In genomic region chr1:215076312-215076711, GRCh38 we compare ENCODE assay signal across 8 cellular contexts. TPM values are rescaled to one million over a fixed set of nuclear protein-coding genes. Genes with fewer than 3 reads are reported as not detected.
A peak's percentile ranks its signal among the peaks of the same experiment; 100 is the strongest.
DNase-seq lines count a peak whose midpoint lies in the region; ATAC-seq and TF ChIP-seq lines count a peak whose summit lies in the region.

No MANE protein-coding gene starts in this region.

- no peaks in the 10 kb centered on the region for H3K9me3 ChIP-seq in suprapubic skin

- TF ChIP-seq POLR2A in NB4 (IDR thresholded peaks at IDR 0.05; ENCODE audit: extremely low read depth, insufficient read length) (no peak), suprapubic skin (IDR thresholded peaks at IDR 0.05) (no peak)

- no peak for TF ChIP-seq EP300 in suprapubic skin (IDR thresholded peaks at IDR 0.05)

- H3K27ac Mint-ChIP-seq in mesothelial cell of epicardium (no peak overlapping the region), T-cell (no peak overlapping the region)
- H3K27ac Mint-ChIP-seq in naive thymus-derived CD8-positive, alpha-beta T cell, result no peak overlapping the region

- H3K4me1 Mint-ChIP-seq in mesothelial cell of epicardium, result peaks cover 2% of the 10 kb centered on the region
- H3K4me1 Mint-ChIP-seq in T-cell, result peaks cover 0 to 3% (median 0%) of the 10 kb centered on the region in 3 donors
- peaks cover 0 to 4% (median 0%) of the 10 kb centered on the region in 4 donors for H3K4me1 Mint-ChIP-seq in naive thymus-derived CD8-positive, alpha-beta T cell

- no peaks in the 10 kb centered on the region for H3K4me1 ChIP-seq in suprapubic skin

- CTCF ChIA-PET in T-cell (lab: Charles Lee), result no interaction called here

- H3K27ac ChIP-seq in epithelial cell of prostate, result no peak overlapping the region
- no peak overlapping the region for H3K27ac ChIP-seq in suprapubic skin

- ATAC-seq in GM21390 (IDR thresholded peaks at IDR 0.05; ENCODE audit: unreplicated experiment) (peak; percentile 81), T-cell (replicated peaks in 1 of 4) (no peak)
- ATAC-seq in naive thymus-derived CD8-positive, alpha-beta T cell, result no peak

- H3K27me3 ChIP-seq in suprapubic skin, result no peaks in the 10 kb centered on the region

- H3K4me3 Mint-ChIP-seq in mesothelial cell of epicardium (no peak overlapping the region), T-cell (no peak overlapping the region)
- H3K4me3 Mint-ChIP-seq in naive thymus-derived CD8-positive, alpha-beta T cell, result no peak overlapping the region

- no peaks in the 10 kb centered on the region for H3K36me3 ChIP-seq in suprapubic skin

- DNase-seq in DMS53 (lab: John Stamatoyannopoulos, UW) (peak; percentile 85), NB4 (ENCODE audit: low read depth) (peak; percentile 37), epithelial cell of prostate (ENCODE audit: low read depth, low spot score) (peak; percentile 16), suprapubic skin (ENCODE audit: low spot score in 2 of 2) (no peak), mesothelial cell of epicardium (ENCODE audit: low spot score in 2 of 2, unreplicated experiment in 2 of 2) (no peak), T-cell (no peak)
- no peak for DNase-seq in naive thymus-derived CD8-positive, alpha-beta T cell

- H3K27me3 Mint-ChIP-seq in mesothelial cell of epicardium (ENCODE audit: low read depth) (peaks cover 55% of the 10 kb centered on the region), T-cell (peaks cover 21 to 38% of the 10 kb centered on the region in 2 donors)
- peaks cover 10 to 53% (median 17%) of the 10 kb centered on the region in 5 donors for H3K27me3 Mint-ChIP-seq in naive thymus-derived CD8-positive, alpha-beta T cell

- POLR2A ChIA-PET in T-cell (lab: Charles Lee), result no interaction called here
- POLR2A ChIA-PET in naive thymus-derived CD8-positive, alpha-beta T cell (lab: Charles Lee), result no interaction called here

- H3K36me3 Mint-ChIP-seq in mesothelial cell of epicardium (no peaks in the 10 kb centered on the region), T-cell (no peaks in the 10 kb centered on the region)
- no peaks in the 10 kb centered on the region for H3K36me3 Mint-ChIP-seq in naive thymus-derived CD8-positive, alpha-beta T cell

- TF ChIP-seq CTCF in NB4 (IDR thresholded peaks at IDR 0.05; ENCODE audit: low read depth, low read length), result peak; percentile 26
- no peak for TF ChIP-seq CTCF in suprapubic skin (IDR thresholded peaks at IDR 0.05)
- no peak for TF ChIP-seq CTCF in mesothelial cell of epicardium (IDR thresholded peaks at IDR 0.05; ENCODE audit: unreplicated experiment)

- H3K4me3 ChIP-seq in NB4 (ENCODE audit: low read depth, low read length) (no peak overlapping the region), suprapubic skin (no peak overlapping the region)

- H3K9me3 Mint-ChIP-seq in mesothelial cell of epicardium, result no peaks in the 10 kb centered on the region
- no peaks in the 10 kb centered on the region for H3K9me3 Mint-ChIP-seq in T-cell
- peaks cover 0 to 6% (median 0%) of the 10 kb centered on the region in 9 donors for H3K9me3 Mint-ChIP-seq in naive thymus-derived CD8-positive, alpha-beta T cell

RNA-seq across cellular contexts. Expression of gene KCNK2, which starts 6.2 kb away (rescaled TPM):
- total RNA-seq in suprapubic skin (1 to 10 TPM; 1.4 to 8.2 (median 5.2) TPM), mesothelial cell of epicardium (5.8 to 7.4 TPM (median 6.5 TPM) in 3 replicates), T-cell (not detected)
- total RNA-seq in naive thymus-derived CD8-positive, alpha-beta T cell, result not detected
- polyA plus RNA-seq in naive thymus-derived CD8-positive, alpha-beta T cell, result not detected

Comparison
In these comparisons a context has a peak if more than half of its experiments do, and no peak if none do; other contexts are left out.
1. DNase-seq: peak in DMS53 (single experiment), NB4 (single experiment) and epithelial cell of prostate (single experiment); none in suprapubic skin (0 of 2), mesothelial cell of epicardium (0 of 2), T-cell (0 of 34) and naive thymus-derived CD8-positive, alpha-beta T cell (0 of 10).